ENCODE assay signal across 1 cellular context in the genomic region with DNA sequence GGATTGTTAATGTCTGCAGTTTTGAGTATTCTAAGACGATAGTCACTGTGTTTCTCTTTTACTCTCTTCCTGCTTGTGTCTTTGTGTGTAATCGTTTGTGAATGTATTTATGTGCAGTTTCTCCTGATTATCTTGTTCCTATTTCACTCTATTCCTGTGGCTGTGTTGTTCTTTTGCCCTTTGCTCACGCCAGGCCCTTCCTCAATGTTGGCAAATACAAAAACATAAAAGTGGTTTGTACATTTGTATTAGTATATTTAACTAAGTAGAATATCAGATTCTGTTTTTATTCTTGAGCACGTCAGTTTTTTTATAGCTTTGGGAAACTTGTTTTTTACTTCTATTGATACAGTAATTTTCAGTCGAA.
TF ChIP-seq lines count a peak whose summit lies in the region.

No MANE protein-coding gene starts in this region.

TF ChIP-seq in liver, 16 proteins besides CTCF, POLR2A, EP300 and RAD21 (continued from another document):
- TF ChIP-seq, protein P1, sequence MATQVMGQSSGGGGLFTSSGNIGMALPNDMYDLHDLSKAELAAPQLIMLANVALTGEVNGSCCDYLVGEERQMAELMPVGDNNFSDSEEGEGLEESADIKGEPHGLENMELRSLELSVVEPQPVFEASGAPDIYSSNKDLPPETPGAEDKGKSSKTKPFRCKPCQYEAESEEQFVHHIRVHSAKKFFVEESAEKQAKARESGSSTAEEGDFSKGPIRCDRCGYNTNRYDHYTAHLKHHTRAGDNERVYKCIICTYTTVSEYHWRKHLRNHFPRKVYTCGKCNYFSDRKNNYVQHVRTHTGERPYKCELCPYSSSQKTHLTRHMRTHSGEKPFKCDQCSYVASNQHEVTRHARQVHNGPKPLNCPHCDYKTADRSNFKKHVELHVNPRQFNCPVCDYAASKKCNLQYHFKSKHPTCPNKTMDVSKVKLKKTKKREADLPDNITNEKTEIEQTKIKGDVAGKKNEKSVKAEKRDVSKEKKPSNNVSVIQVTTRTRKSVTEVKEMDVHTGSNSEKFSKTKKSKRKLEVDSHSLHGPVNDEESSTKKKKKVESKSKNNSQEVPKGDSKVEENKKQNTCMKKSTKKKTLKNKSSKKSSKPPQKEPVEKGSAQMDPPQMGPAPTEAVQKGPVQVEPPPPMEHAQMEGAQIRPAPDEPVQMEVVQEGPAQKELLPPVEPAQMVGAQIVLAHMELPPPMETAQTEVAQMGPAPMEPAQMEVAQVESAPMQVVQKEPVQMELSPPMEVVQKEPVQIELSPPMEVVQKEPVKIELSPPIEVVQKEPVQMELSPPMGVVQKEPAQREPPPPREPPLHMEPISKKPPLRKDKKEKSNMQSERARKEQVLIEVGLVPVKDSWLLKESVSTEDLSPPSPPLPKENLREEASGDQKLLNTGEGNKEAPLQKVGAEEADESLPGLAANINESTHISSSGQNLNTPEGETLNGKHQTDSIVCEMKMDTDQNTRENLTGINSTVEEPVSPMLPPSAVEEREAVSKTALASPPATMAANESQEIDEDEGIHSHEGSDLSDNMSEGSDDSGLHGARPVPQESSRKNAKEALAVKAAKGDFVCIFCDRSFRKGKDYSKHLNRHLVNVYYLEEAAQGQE (IDR thresholded peaks at IDR 0.05): no peak
- TF ChIP-seq RXRA (IDR thresholded peaks at IDR 0.05): no peak
- TF ChIP-seq, protein P2, sequence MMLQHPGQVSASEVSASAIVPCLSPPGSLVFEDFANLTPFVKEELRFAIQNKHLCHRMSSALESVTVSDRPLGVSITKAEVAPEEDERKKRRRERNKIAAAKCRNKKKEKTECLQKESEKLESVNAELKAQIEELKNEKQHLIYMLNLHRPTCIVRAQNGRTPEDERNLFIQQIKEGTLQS (IDR thresholded peaks at IDR 0.05): no peak
- no peak for TF ChIP-seq SP1 (IDR thresholded peaks at IDR 0.05)
- TF ChIP-seq TAF1 (conservative IDR thresholded peaks at IDR 0.05): no peak
- TF ChIP-seq FOXA1 (IDR thresholded peaks at IDR 0.05): no peak
- no peak for TF ChIP-seq EGR1 (IDR thresholded peaks at IDR 0.05; ENCODE audit: low read depth in 2 of 2)
- no peak for TF ChIP-seq HNF4G (IDR thresholded peaks at IDR 0.05)
- no peak for TF ChIP-seq JUND (IDR thresholded peaks at IDR 0.05)
